ENCODE assay signal across 15 cellular contexts in the genomic region with DNA sequence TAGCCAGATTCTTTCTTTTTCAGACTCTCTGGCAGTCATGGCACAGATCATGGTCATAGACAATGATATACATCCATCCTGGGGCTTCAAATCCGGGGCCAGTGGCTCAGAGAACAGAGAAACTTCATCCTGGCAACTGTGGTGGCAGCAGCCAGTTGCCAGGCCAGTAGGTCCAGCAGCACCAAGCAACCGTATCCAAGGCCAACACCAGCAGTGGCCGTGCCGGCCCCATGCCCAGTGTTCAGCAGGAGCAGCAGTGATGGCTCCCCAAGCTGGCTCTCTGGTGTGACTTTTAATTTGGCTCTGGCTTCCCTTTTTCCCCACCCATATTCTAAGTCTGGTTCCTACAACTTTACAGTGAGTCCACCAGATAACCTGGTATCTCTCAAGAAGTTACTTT.
A peak's percentile ranks its signal among the peaks of the same experiment; 100 is the strongest.
DNase-seq lines count a peak whose midpoint lies in the region; ATAC-seq lines count a peak whose summit lies in the region.
"Had no signal": no experiment of that assay in that cellular context is flagged by ENCODE, and none has a peak within 500 bp of the region (broad histone marks: within the 10 kb centered on the region; RNA-seq: fewer than 3 reads in every experiment).

No MANE protein-coding gene starts in this region.

- DNase-seq in Ammon's horn (ENCODE audit: low spot score) (peak; percentile 21), M059J (ENCODE audit: low read depth) (peak; percentile 18), medulla oblongata (ENCODE audit: extremely low spot score) (peak; percentile 43), DMS153 (lab: John Stamatoyannopoulos, UW) (no peak)
- DNase-seq in stimulated activated naive CD8-positive, alpha-beta T cell treated with anti-CD3 and anti-CD28 coated beads, Interleukin-15, Interleukin-2, amounts not matched to agents 100 U/mL and 50 U/mL, for 24 hours = no peak
- DNase-seq: BE2C; CD4-positive, alpha-beta T cell; CD8-positive, alpha-beta memory T cell; DMS 273 treated with DMSO at 0.1 percent for 48 hours; DMS53; DMS79 treated with DMSO at 0.1 percent for 48 hours; GM23248; H7 had no signal

- ATAC-seq in stimulated activated naive CD8-positive, alpha-beta T cell treated with anti-CD3 and anti-CD28 coated beads, Interleukin-15, Interleukin-2, amounts not matched to agents 100 U/mL and 50 U/mL, for 24 hours = no peak
- ATAC-seq in GM21515 (IDR thresholded peaks at IDR 0.05; ENCODE audit: unreplicated experiment) = no peak
- ATAC-seq: HCT116 had no signal

Comparison
In these comparisons a context has a peak if more than half of its experiments do, and no peak if none do; other contexts are left out.
1. DNase-seq: peak in Ammon's horn (single experiment), M059J (single experiment) and medulla oblongata (single experiment); none in stimulated activated naive CD8-positive, alpha-beta T cell treated with anti-CD3 and anti-CD28 coated beads, Interleukin-15, Interleukin-2, amounts not matched to agents 100 U/mL and 50 U/mL, for 24 hours (single experiment) and DMS153 (single experiment).